ENCODE assay signal across 8 cellular contexts in genomic region chr10:63720072-63720537, GRCh38.
DNase-seq lines count a peak whose midpoint lies in the region; ATAC-seq, FAIRE-seq and TF ChIP-seq lines count a peak whose summit lies in the region.

No MANE protein-coding gene starts in this region.

- ATAC-seq in HG03354 (IDR thresholded peaks at IDR 0.05; ENCODE audit: poor library complexity, severe bottlenecking, unreplicated experiment) (peak; percentile 62), HG02970 (IDR thresholded peaks at IDR 0.05; ENCODE audit: low FRiP score, unreplicated experiment) (no peak)

- peaks cover 21% of the 10 kb centered on the region for H3K4me1 Mint-ChIP-seq in activated T-helper 2 cell treated with anti-CD3 and anti-CD28 coated beads, Interferon-gamma antibody, Interleukin-2, Interleukin-4, amounts not matched to agents 10 μg/mL and 5 μg/mL and 100 μg/mL, durations not matched to agents 14 hours and 24 hours and 36 hours (ENCODE audit: low read depth)

- peaks cover 4% of the 10 kb centered on the region for H3K4me1 ChIP-seq in cardiac muscle cell (ENCODE audit: low read depth)
- peaks cover 0 to 11% of the 10 kb centered on the region in 2 donors for H3K4me1 ChIP-seq in small intestine (ENCODE audit: control insufficient read depth in 2 of 2, insufficient read depth in 1 of 2, low read depth in 1 of 2, low read length in 1 of 2)

- H3K9me3 ChIP-seq in cardiac muscle cell (ENCODE audit: low read depth) (no peaks in the 10 kb centered on the region), small intestine (ENCODE audit: control insufficient read depth, low read depth) (no peaks in the 10 kb centered on the region)

- FAIRE-seq in small intestine (lab: Jason Lieb, UNC): no peak

- peaks cover 25% of the 10 kb centered on the region for H3K27me3 Mint-ChIP-seq in activated T-helper 2 cell treated with anti-CD3 and anti-CD28 coated beads, Interferon-gamma antibody, Interleukin-2, Interleukin-4, amounts not matched to agents 10 μg/mL and 5 μg/mL and 100 μg/mL, durations not matched to agents 14 hours and 24 hours and 36 hours (ENCODE audit: low read depth)

- no peaks in the 10 kb centered on the region for H3K9me3 Mint-ChIP-seq in activated T-helper 2 cell treated with anti-CD3 and anti-CD28 coated beads, Interferon-gamma antibody, Interleukin-2, Interleukin-4, amounts not matched to agents 10 μg/mL and 5 μg/mL and 100 μg/mL, durations not matched to agents 14 hours and 24 hours and 36 hours

- WGBS in small intestine, 3 donors: 1 to 2% (median 2%) methylated on average over 6 of the region's 6 CpGs

- H3K27ac ChIP-seq in cardiac muscle cell (no peak overlapping the region), small intestine (ENCODE audit: low read depth in 1 of 2, low read length in 1 of 2) (no peak overlapping the region)

- H3K36me3 ChIP-seq in cardiac muscle cell: no peaks in the 10 kb centered on the region
- no peaks in the 10 kb centered on the region for H3K36me3 ChIP-seq in small intestine (ENCODE audit: control insufficient read depth in 2 of 2, insufficient read depth in 2 of 2, low read length in 2 of 2)

- no peaks in the 10 kb centered on the region for H3K27me3 ChIP-seq in cardiac muscle cell
- H3K27me3 ChIP-seq in small intestine (ENCODE audit: control insufficient read depth in 2 of 2, insufficient read depth in 2 of 2, low read length in 2 of 2): no peaks in the 10 kb centered on the region

- intact Hi-C loops in activated T-helper 2 cell treated with anti-CD3 and anti-CD28 coated beads, Interferon-gamma antibody, Interleukin-2, Interleukin-4, amounts not matched to agents 10 μg/mL and 5 μg/mL and 100 μg/mL, durations not matched to agents 14 hours and 24 hours and 36 hours (cut with micrococcal nuclease): loop anchor here (1.0 to 10.0 kb wide), 5 partner anchors 91 to 554 kb away; partner anchors contain the start of genes JMJD1C and REEP3

- H3K4me3 Mint-ChIP-seq in activated T-helper 2 cell treated with anti-CD3 and anti-CD28 coated beads, Interferon-gamma antibody, Interleukin-2, Interleukin-4, amounts not matched to agents 10 μg/mL and 5 μg/mL and 100 μg/mL, durations not matched to agents 14 hours and 24 hours and 36 hours (ENCODE audit: low read depth): no peak overlapping the region

- DNase-seq in A172 (ENCODE audit: low spot score) (peak; percentile 62), NCI-H82 treated with DMSO at 0.1 percent for 48 hours (lab: John Stamatoyannopoulos, UW; ENCODE audit: unreplicated experiment) (peak; percentile 12), cardiac muscle cell (ENCODE audit: low read depth in 1 of 2, low spot score in 1 of 2) (peak; percentile 62 to 65), small intestine (peak; percentile 88)
- DNase-seq in activated T-helper 2 cell treated with anti-CD3 and anti-CD28 coated beads, Interferon-gamma antibody, Interleukin-2, Interleukin-4, amounts not matched to agents 10 μg/mL and 5 μg/mL and 100 μg/mL, durations not matched to agents 14 hours and 24 hours and 36 hours (ENCODE audit: low spot score): peak; percentile 33

- TF ChIP-seq CTCF in GM12872 (IDR thresholded peaks at IDR 0.05; ENCODE audit: insufficient read depth, low read depth, low read length) (peak; percentile 81), cardiac muscle cell (IDR thresholded peaks at IDR 0.05; ENCODE audit: low read depth, low read length) (peak; percentile 91)

- H3K36me3 Mint-ChIP-seq in activated T-helper 2 cell treated with anti-CD3 and anti-CD28 coated beads, Interferon-gamma antibody, Interleukin-2, Interleukin-4, amounts not matched to agents 10 μg/mL and 5 μg/mL and 100 μg/mL, durations not matched to agents 14 hours and 24 hours and 36 hours (ENCODE audit: low read depth): no peaks in the 10 kb centered on the region

- no peak overlapping the region for H3K4me3 ChIP-seq in cardiac muscle cell
- H3K4me3 ChIP-seq in small intestine (ENCODE audit: low read depth in 1 of 2, low read length in 2 of 2): no peak overlapping the region

- H3K27ac Mint-ChIP-seq in activated T-helper 2 cell treated with anti-CD3 and anti-CD28 coated beads, Interferon-gamma antibody, Interleukin-2, Interleukin-4, amounts not matched to agents 10 μg/mL and 5 μg/mL and 100 μg/mL, durations not matched to agents 14 hours and 24 hours and 36 hours: no peak overlapping the region

Comparison
In these comparisons a context has a peak if more than half of its experiments do, and no peak if none do; other contexts are left out.
1. DNase-seq: peak in every context shown above with its lines; median percentile 88 in small intestine; 64 in cardiac muscle cell; 62 in A172; 33 in activated T-helper 2 cell treated with anti-CD3 and anti-CD28 coated beads, Interferon-gamma antibody, Interleukin-2, Interleukin-4, amounts not matched to agents 10 μg/mL and 5 μg/mL and 100 μg/mL, durations not matched to agents 14 hours and 24 hours and 36 hours; 12 in NCI-H82 treated with DMSO at 0.1 percent for 48 hours.